In the genomic region with DNA sequence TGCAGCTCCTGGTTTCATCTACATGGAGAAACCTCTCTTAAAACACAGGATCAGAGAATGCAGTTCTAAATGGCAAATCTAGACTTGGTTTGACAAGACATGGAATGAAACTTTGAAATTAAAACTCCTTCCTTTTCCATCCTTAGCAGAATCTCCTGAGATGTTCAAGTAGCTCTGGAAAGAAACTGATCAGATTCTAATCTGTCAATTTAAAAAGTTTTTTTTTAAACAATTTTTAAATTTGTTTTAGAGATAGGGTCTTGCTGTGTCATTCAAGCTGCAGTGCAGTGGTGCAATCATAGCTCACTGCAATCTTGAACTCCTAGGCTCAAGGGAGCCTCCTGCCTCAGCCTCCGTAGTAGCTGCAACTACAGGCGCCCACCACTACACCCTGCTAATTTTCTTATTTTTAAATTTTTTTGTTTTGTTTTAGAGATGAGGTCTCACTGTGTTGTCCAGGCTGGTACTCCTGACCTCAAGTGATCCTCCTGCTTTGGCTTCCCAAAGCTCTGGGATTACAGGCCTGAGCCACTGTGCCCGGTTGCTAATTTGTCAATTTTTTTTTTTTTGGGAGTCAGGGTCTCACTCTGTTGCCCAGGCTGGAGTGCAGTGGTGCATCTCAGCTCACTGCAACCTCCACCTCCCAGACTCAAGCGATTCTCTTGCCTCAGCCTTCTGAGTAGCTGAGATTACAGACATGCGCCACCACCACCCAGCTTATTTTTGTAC, we compare ENCODE assay signal across 12 cellular contexts.
DNase-seq lines count a peak whose midpoint lies in the region; ATAC-seq, FAIRE-seq and TF ChIP-seq lines count a peak whose summit lies in the region.
"Had no signal": no experiment of that assay in that cellular context is flagged by ENCODE, and none has a peak within 500 bp of the region (broad histone marks: within the 10 kb centered on the region; RNA-seq: fewer than 3 reads in every experiment).

No MANE protein-coding gene starts in this region.

- H3K4me3 Mint-ChIP-seq in CD4-positive, alpha-beta T cell, result no peak overlapping the region
- H3K4me3 Mint-ChIP-seq in astrocyte (ENCODE audit: unreplicated experiment), result no peak overlapping the region

- H3K27ac Mint-ChIP-seq in CD4-positive, alpha-beta T cell, result no peak overlapping the region
- H3K27ac Mint-ChIP-seq in astrocyte (ENCODE audit: unreplicated experiment), result peak overlapping the region; percentile 98
- H3K27ac Mint-ChIP-seq: activated naive CD4-positive, alpha-beta T cell treated with anti-CD3 and anti-CD28 coated beads, Interleukin-2, amount 50 U/mL, for 24 hours had no signal

- peak; percentile 36 for TF ChIP-seq CTCF in CD4-positive, alpha-beta T cell (IDR thresholded peaks at IDR 0.05)
- no peak for TF ChIP-seq CTCF in astrocyte (IDR thresholded peaks at IDR 0.05; ENCODE audit: insufficient read depth, low read depth, low read length)
- no peak for TF ChIP-seq CTCF in neural cell (IDR thresholded peaks at IDR 0.05; ENCODE audit: poor library complexity, severe bottlenecking)

- intact Hi-C loops in CD4-positive, alpha-beta T cell (cut with DNase I, micrococcal nuclease), result loop anchor here (1.0 to 10.0 kb wide), 6 partner anchors 74 to 732 kb away; no protein-coding TSS in a partner anchor

- TF ChIP-seq RAD21 in neural cell (conservative IDR thresholded peaks at IDR 0.05), result no peak

- TF ChIP-seq EP300 in neural cell (conservative IDR thresholded peaks at IDR 0.05; ENCODE audit: poor library complexity, severe bottlenecking), result no peak

- H3K9me3 Mint-ChIP-seq in CD4-positive, alpha-beta T cell, result no peaks in the 10 kb centered on the region
- peaks cover 9% of the 10 kb centered on the region for H3K9me3 Mint-ChIP-seq in astrocyte (ENCODE audit: unreplicated experiment)
- H3K9me3 Mint-ChIP-seq: activated naive CD4-positive, alpha-beta T cell treated with anti-CD3 and anti-CD28 coated beads, Interleukin-2, amount 50 U/mL, for 24 hours had no signal

- in situ Hi-C loops in G401 (cut with HindIII; ENCODE audit: low sequenced_read_pairs), result no loop called here

- H3K27me3 ChIP-seq in CD4-positive, alpha-beta T cell (ENCODE audit: control insufficient read depth, insufficient read depth, low read length), result no peaks in the 10 kb centered on the region
- H3K27me3 ChIP-seq in astrocyte (ENCODE audit: insufficient read depth, low read length) (no peaks in the 10 kb centered on the region), neural cell (ENCODE audit: insufficient read depth, low read depth, low read length) (no peaks in the 10 kb centered on the region)
- H3K27me3 ChIP-seq: BLaER1, uterus had no signal

- CTCF ChIA-PET in CD4-positive, alpha-beta T cell (lab: Charles Lee), result interaction anchor here (0.6 to 2.9 kb wide), 37 partner anchors 20 to 673 kb away, joined by 3 to 30 read pairs (median 4); a partner anchor contains a TSS

- H3K4me1 Mint-ChIP-seq in CD4-positive, alpha-beta T cell (ENCODE audit: low read depth), result peaks cover 7% of the 10 kb centered on the region
- peaks cover 16% of the 10 kb centered on the region for H3K4me1 Mint-ChIP-seq in astrocyte (ENCODE audit: low read depth, unreplicated experiment)

- H3K27ac ChIP-seq in CD4-positive, alpha-beta T cell (ENCODE audit: low read depth, low read length), result no peak overlapping the region
- H3K27ac ChIP-seq in astrocyte (ENCODE audit: low read depth, low read length), result no peak overlapping the region
- H3K27ac ChIP-seq in neural cell (ENCODE audit: low read length), result no peak overlapping the region
- H3K27ac ChIP-seq: BLaER1 had no signal

- H3K9me3 ChIP-seq in CD4-positive, alpha-beta T cell (ENCODE audit: control insufficient read depth, low read length), result no peaks in the 10 kb centered on the region
- H3K9me3 ChIP-seq in astrocyte (ENCODE audit: insufficient read depth, low read depth, low read length) (no peaks in the 10 kb centered on the region), neural cell (ENCODE audit: low read length) (no peaks in the 10 kb centered on the region)
- H3K9me3 ChIP-seq: uterus had no signal

- no peak overlapping the region for H3K9ac ChIP-seq in astrocyte (ENCODE audit: low read length)
- H3K9ac ChIP-seq in neural cell (ENCODE audit: low read length), result no peak overlapping the region
- H3K9ac ChIP-seq: BLaER1 had no signal

- DNase-seq in CD4-positive, alpha-beta T cell, result no peak
- DNase-seq in astrocyte (ENCODE audit: low read depth) (no peak), midbrain (lab: John Stamatoyannopoulos, UW) (no peak), superior temporal gyrus (ENCODE audit: extremely low spot score) (no peak), G401 (ENCODE audit: low spot score) (no peak)
- DNase-seq in effector CD8-positive, alpha-beta T cell (lab: John Stamatoyannopoulos, UW), result no peak

- H3K4me3 ChIP-seq in astrocyte (ENCODE audit: insufficient read depth, low read depth, low read length) (no peak overlapping the region), neural cell (ENCODE audit: low read length) (no peak overlapping the region)

- H4K20me1 ChIP-seq in astrocyte (ENCODE audit: insufficient read depth, low read length) (no peaks in the 10 kb centered on the region), neural cell (ENCODE audit: insufficient read depth) (no peaks in the 10 kb centered on the region)
- H4K20me1 ChIP-seq: BLaER1 had no signal

- no peaks in the 10 kb centered on the region for H3K9me2 ChIP-seq in neural cell (ENCODE audit: insufficient read depth, low read length)

- no peaks in the 10 kb centered on the region for H3K36me3 Mint-ChIP-seq in CD4-positive, alpha-beta T cell (ENCODE audit: low read depth)
- H3K36me3 Mint-ChIP-seq in astrocyte (ENCODE audit: low read depth, unreplicated experiment), result no peaks in the 10 kb centered on the region
- H3K36me3 Mint-ChIP-seq: activated naive CD4-positive, alpha-beta T cell treated with anti-CD3 and anti-CD28 coated beads, Interleukin-2, amount 50 U/mL, for 24 hours had no signal

- H3F3A ChIP-seq in neural cell (ENCODE audit: insufficient read depth, low read length, poor library complexity, severe bottlenecking), result peaks cover 6% of the 10 kb centered on the region

- no peaks in the 10 kb centered on the region for H3K79me2 ChIP-seq in astrocyte (ENCODE audit: insufficient read depth, low read length)
- H3K79me2 ChIP-seq in neural cell (replicated peaks; ENCODE audit: insufficient read depth, low read length), result no peaks in the 10 kb centered on the region

- POLR2A ChIA-PET in CD4-positive, alpha-beta T cell (lab: Charles Lee), result interaction anchor here (0.6 to 4.0 kb wide), 13 partner anchors 61 to 929 kb away, joined by 3 to 31 read pairs (median 4); a partner anchor contains a TSS

- no peaks in the 10 kb centered on the region for H3K27me3 Mint-ChIP-seq in CD4-positive, alpha-beta T cell
- H3K27me3 Mint-ChIP-seq in astrocyte (ENCODE audit: low read depth, unreplicated experiment), result no peaks in the 10 kb centered on the region
- H3K27me3 Mint-ChIP-seq: activated naive CD4-positive, alpha-beta T cell treated with anti-CD3 and anti-CD28 coated beads, Interleukin-2, amount 50 U/mL, for 24 hours had no signal

- H3K4me2 ChIP-seq in astrocyte (ENCODE audit: low read length) (peak overlapping the region; percentile 70), neural cell (ENCODE audit: low read length) (no peak overlapping the region)

- no peaks in the 10 kb centered on the region for H3K36me3 ChIP-seq in astrocyte (ENCODE audit: insufficient read depth, low read length)
- H3K36me3 ChIP-seq in neural cell (ENCODE audit: insufficient read depth, low read length), result no peaks in the 10 kb centered on the region
- H3K36me3 ChIP-seq: BLaER1, uterus had no signal

- no peak for ATAC-seq in CD4-positive, alpha-beta T cell (ENCODE audit: poor library complexity)
- peak; percentile 32 for ATAC-seq in HG03354 (IDR thresholded peaks at IDR 0.05; ENCODE audit: poor library complexity, severe bottlenecking, unreplicated experiment)

- H2AFZ ChIP-seq in astrocyte (ENCODE audit: low read depth, low read length), result no peak overlapping the region
- H2AFZ ChIP-seq in neural cell (ENCODE audit: low read depth, low read length), result no peak overlapping the region

- no peak for FAIRE-seq in astrocyte (lab: Jason Lieb, UNC)
- FAIRE-seq: bronchial epithelial cell had no signal

- peaks cover 12% of the 10 kb centered on the region for H3K4me1 ChIP-seq in astrocyte (ENCODE audit: insufficient read depth, low read length)
- H3K4me1 ChIP-seq: uterus had no signal

TF ChIP-seq in neural cell, 6 proteins besides CTCF, POLR2A, EP300 and RAD21:
- TF ChIP-seq EZH2 (IDR thresholded peaks at IDR 0.05; ENCODE audit: borderline replicate concordance, insufficient read depth, low read length, poor library complexity, severe bottlenecking) (no peak), POLR2AphosphoS5 (IDR thresholded peaks at IDR 0.05) (no peak), SMC3 (conservative IDR thresholded peaks at IDR 0.05; ENCODE audit: poor library complexity) (peak; percentile 18)
- TF ChIP-seq, protein P1, sequence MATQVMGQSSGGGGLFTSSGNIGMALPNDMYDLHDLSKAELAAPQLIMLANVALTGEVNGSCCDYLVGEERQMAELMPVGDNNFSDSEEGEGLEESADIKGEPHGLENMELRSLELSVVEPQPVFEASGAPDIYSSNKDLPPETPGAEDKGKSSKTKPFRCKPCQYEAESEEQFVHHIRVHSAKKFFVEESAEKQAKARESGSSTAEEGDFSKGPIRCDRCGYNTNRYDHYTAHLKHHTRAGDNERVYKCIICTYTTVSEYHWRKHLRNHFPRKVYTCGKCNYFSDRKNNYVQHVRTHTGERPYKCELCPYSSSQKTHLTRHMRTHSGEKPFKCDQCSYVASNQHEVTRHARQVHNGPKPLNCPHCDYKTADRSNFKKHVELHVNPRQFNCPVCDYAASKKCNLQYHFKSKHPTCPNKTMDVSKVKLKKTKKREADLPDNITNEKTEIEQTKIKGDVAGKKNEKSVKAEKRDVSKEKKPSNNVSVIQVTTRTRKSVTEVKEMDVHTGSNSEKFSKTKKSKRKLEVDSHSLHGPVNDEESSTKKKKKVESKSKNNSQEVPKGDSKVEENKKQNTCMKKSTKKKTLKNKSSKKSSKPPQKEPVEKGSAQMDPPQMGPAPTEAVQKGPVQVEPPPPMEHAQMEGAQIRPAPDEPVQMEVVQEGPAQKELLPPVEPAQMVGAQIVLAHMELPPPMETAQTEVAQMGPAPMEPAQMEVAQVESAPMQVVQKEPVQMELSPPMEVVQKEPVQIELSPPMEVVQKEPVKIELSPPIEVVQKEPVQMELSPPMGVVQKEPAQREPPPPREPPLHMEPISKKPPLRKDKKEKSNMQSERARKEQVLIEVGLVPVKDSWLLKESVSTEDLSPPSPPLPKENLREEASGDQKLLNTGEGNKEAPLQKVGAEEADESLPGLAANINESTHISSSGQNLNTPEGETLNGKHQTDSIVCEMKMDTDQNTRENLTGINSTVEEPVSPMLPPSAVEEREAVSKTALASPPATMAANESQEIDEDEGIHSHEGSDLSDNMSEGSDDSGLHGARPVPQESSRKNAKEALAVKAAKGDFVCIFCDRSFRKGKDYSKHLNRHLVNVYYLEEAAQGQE (IDR thresholded peaks at IDR 0.05; ENCODE audit: borderline replicate concordance), result no peak
